Comparison of ENCODE assay signal across 19 cellular contexts in the genomic region with DNA sequence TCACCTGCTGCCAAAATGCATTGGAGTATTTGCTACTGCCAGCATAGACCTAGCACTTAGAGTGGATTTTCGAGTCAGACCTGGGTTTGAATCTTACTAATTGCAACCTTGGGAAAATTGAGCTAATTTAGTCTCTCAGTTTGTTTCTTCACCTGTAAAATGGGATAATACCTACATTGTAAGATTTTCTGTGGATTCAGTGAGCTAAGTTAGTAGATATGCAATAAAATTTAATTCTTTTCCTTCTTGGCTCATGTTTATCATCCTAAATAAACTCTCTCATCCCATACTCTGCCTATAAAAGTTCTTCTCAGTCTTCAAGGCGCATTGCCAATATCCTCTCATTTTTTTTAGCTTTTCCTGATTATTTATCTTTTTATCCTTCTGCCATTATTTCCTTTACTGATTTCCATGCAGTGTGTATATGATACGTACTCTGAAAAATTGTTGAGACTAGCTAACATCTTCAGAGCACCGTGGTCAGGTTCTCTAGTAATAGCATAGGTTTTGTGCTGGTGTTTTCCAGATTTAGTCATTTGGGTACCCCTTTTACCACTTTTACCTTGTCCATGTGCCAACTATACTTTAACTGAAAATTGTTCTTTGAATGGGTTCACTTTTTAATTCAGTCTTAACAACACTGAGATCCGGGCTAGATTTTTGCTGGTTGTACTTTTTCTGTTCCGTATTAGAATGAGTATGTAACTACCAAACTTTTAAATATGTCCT. TPM values are rescaled to one million over a fixed set of nuclear protein-coding genes. Genes with fewer than 3 reads are reported as not detected.
DNase-seq lines count a peak whose midpoint lies in the region; ATAC-seq and TF ChIP-seq lines count a peak whose summit lies in the region.
"Had no signal": no experiment of that assay in that cellular context is flagged by ENCODE, and none has a peak within 500 bp of the region (broad histone marks: within the 10 kb centered on the region; RNA-seq: fewer than 3 reads in every experiment).

No MANE protein-coding gene starts in this region.

- peak overlapping the region in 2 of 3 experiments; percentile 1 to 38 for H3K27ac Mint-ChIP-seq in nephron
- no peak overlapping the region for H3K27ac Mint-ChIP-seq in H9
- H3K27ac Mint-ChIP-seq: GM23338, T-cell had no signal

- H3K4me1 ChIP-seq in H9 (ENCODE audit: insufficient read depth, low read length) (no peaks in the 10 kb centered on the region), mesendoderm (ENCODE audit: control insufficient read depth, low read depth, low read length) (peaks cover 9% of the 10 kb centered on the region)

- H3K4me2 ChIP-seq in H9 (ENCODE audit: insufficient read depth, insufficient read length, low read length) (no peak overlapping the region), mesendoderm (ENCODE audit: low read length) (no peak overlapping the region)
- H3K4me2 ChIP-seq: GM23338, hepatocyte had no signal

- no peak for TF ChIP-seq CTCF in nephron (IDR thresholded peaks at IDR 0.05; ENCODE audit: unreplicated experiment in 3 of 3)
- no peak for TF ChIP-seq CTCF in H9 (conservative IDR thresholded peaks at IDR 0.05)

- no peaks in the 10 kb centered on the region for H3K23me2 ChIP-seq in H9 (ENCODE audit: insufficient read length, low read depth, low read length, poor library complexity, severe bottlenecking)

- H3K27me3 Mint-ChIP-seq in nephron (ENCODE audit: low read depth) (no peaks in the 10 kb centered on the region), H9 (ENCODE audit: low read depth) (no peaks in the 10 kb centered on the region)
- H3K27me3 Mint-ChIP-seq: CD4-positive, alpha-beta T cell; T-cell had no signal

- H2AK5ac ChIP-seq in H9 (ENCODE audit: insufficient read length, low read length) = no peak overlapping the region
- no peak overlapping the region for H2AK5ac ChIP-seq in mesendoderm (ENCODE audit: low read length)

- H4K5ac ChIP-seq in H9 (ENCODE audit: insufficient read length, low read depth, low read length) = no peak overlapping the region
- no peak overlapping the region for H4K5ac ChIP-seq in mesendoderm (ENCODE audit: low read length)

- no peaks in the 10 kb centered on the region for H4K20me1 ChIP-seq in H9 (ENCODE audit: control insufficient read depth, insufficient read depth, insufficient read length)

- H3K23ac ChIP-seq in H9 (ENCODE audit: insufficient read length, low read depth, low read length) = no peak overlapping the region
- H3K23ac ChIP-seq in mesendoderm (ENCODE audit: low read length) = no peak overlapping the region

- H2BK5ac ChIP-seq in H9 (ENCODE audit: insufficient read length, low read length) = no peak overlapping the region
- H2BK5ac ChIP-seq in mesendoderm (ENCODE audit: low read length) = no peak overlapping the region

- ATAC-seq in GM18520 (IDR thresholded peaks at IDR 0.05; ENCODE audit: unreplicated experiment) = peak; percentile 52
- peak; percentile 45 for ATAC-seq in GM21526 (IDR thresholded peaks at IDR 0.05; ENCODE audit: low FRiP score, unreplicated experiment)
- ATAC-seq in HG03571 (IDR thresholded peaks at IDR 0.05; ENCODE audit: unreplicated experiment) = peak; percentile 42
- ATAC-seq in HG03342 (IDR thresholded peaks at IDR 0.05; ENCODE audit: unreplicated experiment) = no peak
- ATAC-seq: GM23338, HepG2, left ventricle myocardium superior, Panc1, T-cell had no signal

- H3T11ph ChIP-seq in H9 (ENCODE audit: low read length) = no peak overlapping the region

- peaks cover 18% of the 10 kb centered on the region; the same call in 1 of the 2 replicates for H3K79me2 ChIP-seq in H9 (ENCODE audit: insufficient read depth, low read length)
- peaks cover 38% of the 10 kb centered on the region for H3K79me2 ChIP-seq in mesendoderm (ENCODE audit: control insufficient read depth, insufficient read depth, low read length)

- no peak overlapping the region for H3K9ac ChIP-seq in H9 (ENCODE audit: extremely low read depth, insufficient read length, low read length)
- H3K9ac ChIP-seq in mesendoderm (ENCODE audit: low read length) = no peak overlapping the region

- H3K36me3 Mint-ChIP-seq in nephron (ENCODE audit: low read depth) (no peaks in the 10 kb centered on the region), H9 (ENCODE audit: insufficient read depth in 1 of 3, low read depth in 3 of 3) (peaks cover 0 to 6% (median 0%) of the 10 kb centered on the region in 3 experiments; a peak in 2 of 7 replicates)

- H3K4me3 Mint-ChIP-seq in nephron (no peak overlapping the region), H9 (no peak overlapping the region)
- H3K4me3 Mint-ChIP-seq: CD4-positive, alpha-beta T cell; GM23338; T-cell had no signal

- DNase-seq in H9 (no peak), mesendoderm (no peak)
- DNase-seq: activated CD4-positive, alpha-beta T cell treated with anti-CD3 and anti-CD28 coated beads for 4 hours; activated naive CD4-positive, alpha-beta T cell; CD4-positive, alpha-beta T cell; GF-D8; left ventricle myocardium superior; NCI-H1092 treated with DMSO at 0.1 percent for 48 hours; NCI-H446 treated with DMSO at 0.1 percent for 48 hours; T-cell had no signal

- H3K79me1 ChIP-seq in H9 (ENCODE audit: insufficient read depth, low read depth, low read length, poor library complexity, severe bottlenecking) (peaks cover 5% of the 10 kb centered on the region), mesendoderm (ENCODE audit: low read length) (peaks cover 19% of the 10 kb centered on the region)

- H4K91ac ChIP-seq in H9 (ENCODE audit: insufficient read length, low read depth, low read length) = no peak overlapping the region

- H2BK12ac ChIP-seq in H9 (ENCODE audit: insufficient read length, low read depth, low read length) = no peak overlapping the region

- no peak overlapping the region for H4K8ac ChIP-seq in H9 (replicated peaks; ENCODE audit: insufficient read length, low read depth, low read length)
- H4K8ac ChIP-seq in mesendoderm (ENCODE audit: low read depth, low read length) = no peak overlapping the region

- no peak overlapping the region for H3K18ac ChIP-seq in H9 (ENCODE audit: insufficient read length, low read depth, low read length)
- H3K18ac ChIP-seq in mesendoderm (ENCODE audit: low read length) = no peak overlapping the region

- no peak overlapping the region for H3K4ac ChIP-seq in H9 (ENCODE audit: low read depth, low read length)
- no peak overlapping the region for H3K4ac ChIP-seq in mesendoderm (ENCODE audit: low read depth, low read length)

- H3K14ac ChIP-seq in H9 (ENCODE audit: insufficient read depth, low read length) = no peak overlapping the region

- H2BK20ac ChIP-seq in H9 (ENCODE audit: low read depth, low read length, poor library complexity, severe bottlenecking) = no peak overlapping the region

- WGBS in H9 (ENCODE audit: extremely low coverage, insufficient read length, low lambda C conversion rate) = no CpG with 5 or more reads among the region's 6 CpGs
- WGBS in mesendoderm (ENCODE audit: extremely low coverage, insufficient coverage, low lambda C conversion rate) = no CpG with 5 or more reads among the region's 6 CpGs

- no peak overlapping the region for H3K27ac ChIP-seq in H9 (ENCODE audit: insufficient read length, low read depth, low read length)
- H3K27ac ChIP-seq in mesendoderm (ENCODE audit: low read depth, low read length) = no peak overlapping the region
- H3K27ac ChIP-seq: hepatocyte had no signal

- H3K9me3 Mint-ChIP-seq in nephron (no peaks in the 10 kb centered on the region), H9 (no peaks in the 10 kb centered on the region)
- H3K9me3 Mint-ChIP-seq: CD4-positive, alpha-beta T cell; GM23338; T-cell had no signal

- no peaks in the 10 kb centered on the region for H3K9me3 ChIP-seq in H9 (ENCODE audit: control insufficient read depth, low read depth, low read length)

- H3K56ac ChIP-seq in H9 (ENCODE audit: insufficient read length, low read depth, low read length) (no peak overlapping the region), mesendoderm (ENCODE audit: low read length) (no peak overlapping the region)

- H3K4me3 ChIP-seq in mesendoderm (ENCODE audit: low read length) = no peak overlapping the region
- H3K4me3 ChIP-seq: GM23338, hepatocyte had no signal

- no peak overlapping the region for H2AFZ ChIP-seq in H9 (ENCODE audit: low read length)
- H2AFZ ChIP-seq: GM23338, hepatocyte had no signal

- H3K27me3 ChIP-seq in H9 (ENCODE audit: insufficient read depth, low read length) (no peaks in the 10 kb centered on the region), mesendoderm (ENCODE audit: insufficient read depth, low read length, poor library complexity) (no peaks in the 10 kb centered on the region)
- H3K27me3 ChIP-seq: hepatocyte had no signal

- no peaks in the 10 kb centered on the region for H3K36me3 ChIP-seq in mesendoderm (ENCODE audit: control insufficient read depth, insufficient read depth, low read length)

- no peak overlapping the region for H2BK120ac ChIP-seq in H9 (ENCODE audit: low read depth, low read length, poor library complexity, severe bottlenecking)
- H2BK120ac ChIP-seq in mesendoderm (ENCODE audit: low read depth, low read length) = no peak overlapping the region

- peaks cover 9% of the 10 kb centered on the region for H3K4me1 Mint-ChIP-seq in nephron
- H3K4me1 Mint-ChIP-seq in H9 = no peaks in the 10 kb centered on the region
- H3K4me1 Mint-ChIP-seq: GM23338 had no signal

- H2BK15ac ChIP-seq in H9 (ENCODE audit: low read depth, low read length) = no peak overlapping the region
- no peak overlapping the region for H2BK15ac ChIP-seq in mesendoderm (replicated peaks; ENCODE audit: low read depth)

RNA-seq across cellular contexts. Expression of a gene that starts 7.3 kb away (rescaled TPM):
- total RNA-seq in H9 (2021) = 22.0 and 23.5 TPM in 2 replicates
- 11.5 TPM for polyA plus RNA-seq in mesendoderm (2013, experiment 1 of 2)
- polyA plus RNA-seq in mesendoderm (2013, experiment 2 of 2) = 11.7 TPM

RNA-seq across cellular contexts. Expression of a gene that starts 50.7 kb away (rescaled TPM):
- 93.3 and 97.2 TPM in 2 replicates for total RNA-seq in H9 (2021)
- polyA plus RNA-seq in mesendoderm (2013, experiment 1 of 2) = 47.7 TPM
- polyA plus RNA-seq in mesendoderm (2013, experiment 2 of 2) = 45.9 TPM

Comparison
In these comparisons a context has a peak if more than half of its experiments do, and no peak if none do; other contexts are left out.
1. H3K27ac Mint-ChIP-seq: peak in nephron (2 of 3); none in H9 (0 of 3).